In genomic region chr10:110397856-110398255, GRCh38 we compare ENCODE assay signal across 13 cellular contexts.
DNase-seq lines count a peak whose midpoint lies in the region; ATAC-seq and TF ChIP-seq lines count a peak whose summit lies in the region.
"Had no signal": no experiment of that assay in that cellular context is flagged by ENCODE, and none has a peak within 500 bp of the region (broad histone marks: within the 10 kb centered on the region; RNA-seq: fewer than 3 reads in every experiment).

No MANE protein-coding gene starts in this region.

- H3K14ac ChIP-seq in H9 (ENCODE audit: insufficient read depth, low read length) = no peak overlapping the region

- H2BK15ac ChIP-seq in H9 (ENCODE audit: low read depth, low read length) = no peak overlapping the region

- CTCF ChIA-PET in activated CD8-positive, alpha-beta T cell treated with anti-CD3 and anti-CD28 coated beads for 36 hours (lab: Charles Lee) = interaction anchor here (1.1 kb wide), 1 partner anchor 11 kb away, joined by 3 read pairs; no protein-coding TSS in a partner anchor
- CTCF ChIA-PET in activated CD8-positive, alpha-beta T cell treated with anti-CD3 and anti-CD28 coated beads, Interleukin-2, amount 10 ng/mL, durations not matched to agents 7 days and 5 days (lab: Charles Lee) = no interaction called here

- H3K23ac ChIP-seq in H9 (ENCODE audit: insufficient read length, low read depth, low read length) = no peak overlapping the region

- H2BK5ac ChIP-seq in H9 (ENCODE audit: insufficient read length, low read length) = no peak overlapping the region

- no peak overlapping the region for H4K91ac ChIP-seq in H9 (ENCODE audit: insufficient read length, low read depth, low read length)

- peak overlapping the region; percentile 66 to 70 for H3K27ac ChIP-seq in breast epithelium
- H3K27ac ChIP-seq in muscle layer of duodenum (ENCODE audit: low read length) = peak overlapping the region; percentile 41
- peak overlapping the region; percentile 36 for H3K27ac ChIP-seq in upper lobe of right lung
- no peak overlapping the region for H3K27ac ChIP-seq in H9 (ENCODE audit: insufficient read length, low read depth, low read length)

- no peak overlapping the region for H2AFZ ChIP-seq in H9 (ENCODE audit: low read length)

- H3K4ac ChIP-seq in H9 (ENCODE audit: low read depth, low read length) = no peak overlapping the region

- no peak overlapping the region for H3K18ac ChIP-seq in H9 (ENCODE audit: insufficient read length, low read depth, low read length)

- no peak overlapping the region for H2BK20ac ChIP-seq in H9 (ENCODE audit: low read depth, low read length, poor library complexity, severe bottlenecking)

- no peak for DNase-seq in activated CD8-positive, alpha-beta T cell treated with anti-CD3 and anti-CD28 coated beads for 36 hours
- no peak for DNase-seq in activated CD8-positive, alpha-beta T cell treated with anti-CD3 and anti-CD28 coated beads, Interleukin-2, amount 10 ng/mL, durations not matched to agents 7 days and 5 days
- DNase-seq in breast epithelium (ENCODE audit: low spot score in 2 of 2) (no peak), upper lobe of right lung (no peak), putamen (ENCODE audit: low spot score) (no peak), H9 (no peak)
- DNase-seq: activated naive CD4-positive, alpha-beta T cell treated with anti-CD3 and anti-CD28 coated beads, Interleukin-2, amount 10 ng/mL, durations not matched to agents 7 days and 5 days; CD8-positive, alpha-beta T cell; NCI-H2081 treated with DMSO at 0.1 percent for 48 hours; retina had no signal

- no peak overlapping the region for H3K56ac ChIP-seq in H9 (ENCODE audit: insufficient read length, low read depth, low read length)

- H3K27ac Mint-ChIP-seq in activated CD8-positive, alpha-beta T cell treated with anti-CD3 and anti-CD28 coated beads for 36 hours = peak overlapping the region; percentile 32
- H3K27ac Mint-ChIP-seq in activated CD8-positive, alpha-beta T cell treated with anti-CD3 and anti-CD28 coated beads, Interleukin-2, amount 10 ng/mL, durations not matched to agents 7 days and 5 days = no peak overlapping the region
- H3K27ac Mint-ChIP-seq in H9 = peak overlapping the region in 1 of 3 experiments; percentile 52; a peak in 2 of 7 replicates
- H3K27ac Mint-ChIP-seq: activated naive CD4-positive, alpha-beta T cell treated with anti-CD3 and anti-CD28 coated beads, Interleukin-2, amount 10 ng/mL, durations not matched to agents 7 days and 5 days; CD8-positive, alpha-beta T cell had no signal

- H3K4me3 ChIP-seq in breast epithelium = no peak overlapping the region
- no peak overlapping the region for H3K4me3 ChIP-seq in muscle layer of duodenum (ENCODE audit: low read depth in 1 of 2, low read length in 2 of 2)
- no peak overlapping the region for H3K4me3 ChIP-seq in upper lobe of right lung
- H3K4me3 ChIP-seq: GM12878 had no signal

- H3K4me1 ChIP-seq in breast epithelium (peaks cover 0 to 5% of the 10 kb centered on the region in 2 donors), muscle layer of duodenum (ENCODE audit: control insufficient read depth in 1 of 2, insufficient read depth in 2 of 2, low read length in 2 of 2) (peaks cover 3 to 4% of the 10 kb centered on the region in 2 donors), upper lobe of right lung (peaks cover 20% of the 10 kb centered on the region), H9 (ENCODE audit: insufficient read depth, low read length) (peaks cover 3% of the 10 kb centered on the region; the same call in 1 of the 2 replicates)

- no peaks in the 10 kb centered on the region for H3K79me2 ChIP-seq in H9 (ENCODE audit: insufficient read depth, low read length)

- peaks cover 20% of the 10 kb centered on the region for H3K4me1 Mint-ChIP-seq in activated CD8-positive, alpha-beta T cell treated with anti-CD3 and anti-CD28 coated beads for 36 hours (ENCODE audit: low read depth)
- peaks cover 20% of the 10 kb centered on the region for H3K4me1 Mint-ChIP-seq in activated CD8-positive, alpha-beta T cell treated with anti-CD3 and anti-CD28 coated beads, Interleukin-2, amount 10 ng/mL, durations not matched to agents 7 days and 5 days (ENCODE audit: low read depth)
- H3K4me1 Mint-ChIP-seq in H9 = peaks cover 29% of the 10 kb centered on the region in 2 experiments

- intact Hi-C loops in activated CD8-positive, alpha-beta T cell treated with anti-CD3 and anti-CD28 coated beads for 36 hours (cut with micrococcal nuclease) = no loop called here
- intact Hi-C loops in breast epithelium (cut with DNase I; ENCODE audit: low total_unique reads) = no loop called here
- intact Hi-C loops in upper lobe of right lung (cut with DNase I) = no loop called here

- WGBS in H9 (ENCODE audit: extremely low coverage, insufficient read length, low lambda C conversion rate) = no CpG with 5 or more reads among the region's 3 CpGs

- H3K4me3 Mint-ChIP-seq in activated CD8-positive, alpha-beta T cell treated with anti-CD3 and anti-CD28 coated beads for 36 hours = no peak overlapping the region
- no peak overlapping the region for H3K4me3 Mint-ChIP-seq in activated CD8-positive, alpha-beta T cell treated with anti-CD3 and anti-CD28 coated beads, Interleukin-2, amount 10 ng/mL, durations not matched to agents 7 days and 5 days
- no peak overlapping the region for H3K4me3 Mint-ChIP-seq in H9
- H3K4me3 Mint-ChIP-seq: activated naive CD4-positive, alpha-beta T cell treated with anti-CD3 and anti-CD28 coated beads, Interleukin-2, amount 10 ng/mL, durations not matched to agents 7 days and 5 days; CD8-positive, alpha-beta T cell had no signal

- TF ChIP-seq CTCF in activated CD8-positive, alpha-beta T cell treated with anti-CD3 and anti-CD28 coated beads for 36 hours (IDR thresholded peaks at IDR 0.05) = no peak
- no peak for TF ChIP-seq CTCF in breast epithelium (IDR thresholded peaks at IDR 0.05)
- no peak for TF ChIP-seq CTCF in upper lobe of right lung (IDR thresholded peaks at IDR 0.05)
- no peak for TF ChIP-seq CTCF in H9 (conservative IDR thresholded peaks at IDR 0.05)

- no peak overlapping the region for H4K5ac ChIP-seq in H9 (ENCODE audit: insufficient read length, low read depth, low read length)

- no peaks in the 10 kb centered on the region for H3K23me2 ChIP-seq in H9 (ENCODE audit: insufficient read length, low read depth, low read length, poor library complexity, severe bottlenecking)

- no peaks in the 10 kb centered on the region for H3K79me1 ChIP-seq in H9 (ENCODE audit: insufficient read depth, low read depth, low read length, poor library complexity, severe bottlenecking)

- no peak overlapping the region for H3K9ac ChIP-seq in H9 (ENCODE audit: extremely low read depth, insufficient read length, low read length)

- no peak overlapping the region for H3K4me2 ChIP-seq in H9 (ENCODE audit: insufficient read depth, insufficient read length, low read length)

- no peaks in the 10 kb centered on the region for H3K27me3 ChIP-seq in breast epithelium
- H3K27me3 ChIP-seq in muscle layer of duodenum (ENCODE audit: low read depth, low read length) = no peaks in the 10 kb centered on the region
- H3K27me3 ChIP-seq in upper lobe of right lung = no peaks in the 10 kb centered on the region
- H3K27me3 ChIP-seq in H9 (ENCODE audit: insufficient read depth, low read length) = no peaks in the 10 kb centered on the region

- H3T11ph ChIP-seq in H9 (ENCODE audit: low read length) = no peak overlapping the region

- no peak overlapping the region for H2AK5ac ChIP-seq in H9 (ENCODE audit: insufficient read length, low read length)

- peaks cover 3% of the 10 kb centered on the region for H3K27me3 Mint-ChIP-seq in activated CD8-positive, alpha-beta T cell treated with anti-CD3 and anti-CD28 coated beads for 36 hours
- no peaks in the 10 kb centered on the region for H3K27me3 Mint-ChIP-seq in activated CD8-positive, alpha-beta T cell treated with anti-CD3 and anti-CD28 coated beads, Interleukin-2, amount 10 ng/mL, durations not matched to agents 7 days and 5 days (ENCODE audit: low read depth)
- peaks cover 3% of the 10 kb centered on the region for H3K27me3 Mint-ChIP-seq in H9 (ENCODE audit: low read depth)

- H4K20me1 ChIP-seq in H9 (ENCODE audit: control insufficient read depth, insufficient read depth, insufficient read length) = no peaks in the 10 kb centered on the region

- H3K9me3 ChIP-seq in breast epithelium = no peaks in the 10 kb centered on the region
- H3K9me3 ChIP-seq in muscle layer of duodenum (ENCODE audit: control insufficient read depth in 1 of 2, low read length in 2 of 2) = no peaks in the 10 kb centered on the region
- no peaks in the 10 kb centered on the region for H3K9me3 ChIP-seq in upper lobe of right lung
- H3K9me3 ChIP-seq in H9 (ENCODE audit: control insufficient read depth, low read depth, low read length) = no peaks in the 10 kb centered on the region

- TF ChIP-seq POLR2A in breast epithelium (IDR thresholded peaks at IDR 0.05) = no peak

- POLR2A ChIA-PET in activated CD8-positive, alpha-beta T cell treated with anti-CD3 and anti-CD28 coated beads for 36 hours (lab: Charles Lee) = no interaction called here
- POLR2A ChIA-PET in activated CD8-positive, alpha-beta T cell treated with anti-CD3 and anti-CD28 coated beads, Interleukin-2, amount 10 ng/mL, durations not matched to agents 7 days and 5 days (lab: Charles Lee) = no interaction called here

- H2BK12ac ChIP-seq in H9 (ENCODE audit: insufficient read length, low read depth, low read length) = no peak overlapping the region

- no peak for ATAC-seq in activated CD8-positive, alpha-beta T cell treated with anti-CD3 and anti-CD28 coated beads for 36 hours
- ATAC-seq in activated CD8-positive, alpha-beta T cell treated with anti-CD3 and anti-CD28 coated beads, Interleukin-2, amount 10 ng/mL, durations not matched to agents 7 days and 5 days = no peak
- ATAC-seq in upper lobe of right lung (no peak), HG02938 (IDR thresholded peaks at IDR 0.05; ENCODE audit: unreplicated experiment) (no peak)
- ATAC-seq: CD8-positive, alpha-beta T cell; GM12878 had no signal

- no peaks in the 10 kb centered on the region for H3K9me3 Mint-ChIP-seq in activated CD8-positive, alpha-beta T cell treated with anti-CD3 and anti-CD28 coated beads for 36 hours
- H3K9me3 Mint-ChIP-seq in activated CD8-positive, alpha-beta T cell treated with anti-CD3 and anti-CD28 coated beads, Interleukin-2, amount 10 ng/mL, durations not matched to agents 7 days and 5 days (ENCODE audit: insufficient read depth) = no peaks in the 10 kb centered on the region
- no peaks in the 10 kb centered on the region; a peak in 1 of 5 replicates for H3K9me3 Mint-ChIP-seq in H9
- H3K9me3 Mint-ChIP-seq: activated naive CD4-positive, alpha-beta T cell treated with anti-CD3 and anti-CD28 coated beads, Interleukin-2, amount 10 ng/mL, durations not matched to agents 7 days and 5 days; CD8-positive, alpha-beta T cell had no signal

- no peak overlapping the region for H2BK120ac ChIP-seq in H9 (ENCODE audit: low read depth, low read length, poor library complexity, severe bottlenecking)

- H4K8ac ChIP-seq in H9 (replicated peaks; ENCODE audit: insufficient read length, low read depth, low read length) = no peak overlapping the region

- no peaks in the 10 kb centered on the region for H3K36me3 ChIP-seq in breast epithelium
- H3K36me3 ChIP-seq in muscle layer of duodenum (ENCODE audit: control insufficient read depth in 1 of 2, insufficient read depth in 2 of 2, low read length in 2 of 2) = no peaks in the 10 kb centered on the region
- H3K36me3 ChIP-seq in upper lobe of right lung = no peaks in the 10 kb centered on the region

- no peaks in the 10 kb centered on the region for H3K36me3 Mint-ChIP-seq in activated CD8-positive, alpha-beta T cell treated with anti-CD3 and anti-CD28 coated beads for 36 hours (ENCODE audit: low read depth)
- H3K36me3 Mint-ChIP-seq in activated CD8-positive, alpha-beta T cell treated with anti-CD3 and anti-CD28 coated beads, Interleukin-2, amount 10 ng/mL, durations not matched to agents 7 days and 5 days (ENCODE audit: low read depth) = no peaks in the 10 kb centered on the region
- no peaks in the 10 kb centered on the region; a peak in 1 of 7 replicates for H3K36me3 Mint-ChIP-seq in H9 (ENCODE audit: insufficient read depth in 1 of 3, low read depth in 3 of 3)
- H3K36me3 Mint-ChIP-seq: activated naive CD4-positive, alpha-beta T cell treated with anti-CD3 and anti-CD28 coated beads, Interleukin-2, amount 10 ng/mL, durations not matched to agents 7 days and 5 days; CD8-positive, alpha-beta T cell had no signal
